20 cellular contexts compared by ENCODE assay signal in genomic region chr10:4396401-4397283, GRCh38.
"Had no signal": no experiment of that assay in that cellular context is flagged by ENCODE, and none has a peak within 500 bp of the region (broad histone marks: within the 10 kb centered on the region; RNA-seq: fewer than 3 reads in every experiment).

No MANE protein-coding gene starts in this region.

- H3K36me3 ChIP-seq: neural progenitor cell, right lobe of liver, suprapubic skin, transverse colon, vagina had no signal

- H3K27ac Mint-ChIP-seq: naive thymus-derived CD4-positive, alpha-beta T cell; nephron; neural progenitor cell; progenitor cell of endocrine pancreas; stimulated activated naive B cell treated with anti-CD40 and anti-IgM and Interleukin-4, amounts not matched to agents 10 μg/mL and 1 μg/mL and 100 μg/mL, for 72 hours; stimulated activated naive CD8-positive, alpha-beta T cell treated with anti-CD3 and anti-CD28 coated beads, Interleukin-15, Interleukin-2, amounts not matched to agents 100 ng/mL and 50 ng/mL, for 24 hours had no signal

- H3K36me3 Mint-ChIP-seq: naive thymus-derived CD4-positive, alpha-beta T cell; neural progenitor cell; stimulated activated naive B cell treated with anti-CD40 and anti-IgM and Interleukin-4, amounts not matched to agents 10 μg/mL and 1 μg/mL and 100 μg/mL, for 72 hours had no signal

- H3K4me1 ChIP-seq: neural progenitor cell, parathyroid adenoma, right lobe of liver, suprapubic skin, transverse colon, vagina had no signal

- DNase-seq: dorsolateral prefrontal cortex; effector CD4-positive, alpha-beta T cell; kidney; mesendoderm; midbrain; naive thymus-derived CD4-positive, alpha-beta T cell; right lobe of liver; small intestine; stimulated activated CD4-positive, alpha-beta T cell treated with anti-CD3 and anti-CD28 coated beads, Interleukin-15, amount 100 ng/mL, for 24 hours; stimulated activated CD4-positive, alpha-beta T cell treated with anti-CD3 and anti-CD28 coated beads, Interleukin-2, amount 100 ng/mL, for 48 hours; stimulated activated naive B cell treated with anti-CD40 and anti-IgM and Interleukin-4, amounts not matched to agents 10 μg/mL and 1 μg/mL and 100 μg/mL, for 72 hours; transverse colon had no signal

- H3K4me3 ChIP-seq: dorsolateral prefrontal cortex, neural progenitor cell, right lobe of liver, suprapubic skin, transverse colon, vagina had no signal

- ATAC-seq: left lobe of liver; naive thymus-derived CD4-positive, alpha-beta T cell; right lobe of liver; stimulated activated naive B cell treated with anti-CD40 and anti-IgM and Interleukin-4, amounts not matched to agents 10 μg/mL and 1 μg/mL and 100 μg/mL, for 72 hours had no signal

- H3K27ac ChIP-seq: dorsolateral prefrontal cortex, neural progenitor cell, parathyroid adenoma, right lobe of liver, suprapubic skin, transverse colon, vagina had no signal

- H3K27me3 Mint-ChIP-seq: progenitor cell of endocrine pancreas; stimulated activated naive CD8-positive, alpha-beta T cell treated with anti-CD3 and anti-CD28 coated beads, Interleukin-15, Interleukin-2, amounts not matched to agents 100 ng/mL and 50 ng/mL, for 24 hours had no signal

- H3K9me3 ChIP-seq: right lobe of liver, suprapubic skin, transverse colon, vagina had no signal

- H3K4me2 ChIP-seq: neural progenitor cell had no signal

- H2AFZ ChIP-seq: neural progenitor cell, parathyroid adenoma had no signal

- H3K9ac ChIP-seq: neural progenitor cell, parathyroid adenoma had no signal

- H3K4me3 Mint-ChIP-seq: naive thymus-derived CD4-positive, alpha-beta T cell; nephron; neural progenitor cell; stimulated activated naive B cell treated with anti-CD40 and anti-IgM and Interleukin-4, amounts not matched to agents 10 μg/mL and 1 μg/mL and 100 μg/mL, for 72 hours; stimulated activated naive CD8-positive, alpha-beta T cell treated with anti-CD3 and anti-CD28 coated beads, Interleukin-15, Interleukin-2, amounts not matched to agents 100 ng/mL and 50 ng/mL, for 24 hours had no signal

- H3K27me3 ChIP-seq: neural progenitor cell, right lobe of liver, suprapubic skin, transverse colon, vagina had no signal

- H3K79me2 ChIP-seq: parathyroid adenoma had no signal

- H3K4me1 Mint-ChIP-seq: naive thymus-derived CD4-positive, alpha-beta T cell; neural progenitor cell had no signal

- H3K9me3 Mint-ChIP-seq: naive thymus-derived CD4-positive, alpha-beta T cell; stimulated activated naive CD8-positive, alpha-beta T cell treated with anti-CD3 and anti-CD28 coated beads, Interleukin-15, Interleukin-2, amounts not matched to agents 100 ng/mL and 50 ng/mL, for 24 hours had no signal
